In the genomic region with DNA sequence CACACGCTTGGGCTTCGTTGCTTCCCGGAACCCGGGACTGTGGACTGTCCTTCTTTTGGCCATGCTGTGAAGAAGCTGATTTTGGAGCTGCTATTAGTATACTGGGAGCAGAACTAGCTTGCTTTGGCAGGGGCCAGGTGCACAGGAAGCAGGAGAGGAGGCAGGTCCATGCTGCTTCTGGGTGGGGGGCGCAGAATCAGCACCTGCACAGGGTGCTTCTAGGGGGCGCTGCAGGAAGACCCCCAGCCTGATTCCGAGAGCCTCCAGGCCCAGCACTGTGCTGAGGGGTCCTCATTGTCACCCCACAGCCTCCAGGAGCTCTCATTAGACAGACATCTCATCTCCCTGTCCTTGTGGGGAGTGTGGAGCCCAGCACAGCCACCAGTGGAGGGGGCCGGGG, we compare ENCODE assay signal across 22 cellular contexts.
"Had no signal": no experiment of that assay in that cellular context is flagged by ENCODE, and none has a peak within 500 bp of the region (broad histone marks: within the 10 kb centered on the region; RNA-seq: fewer than 3 reads in every experiment).

No MANE protein-coding gene starts in this region.

- H3K9me3 ChIP-seq: left lung, tibial artery, uterus had no signal

- H3K27ac ChIP-seq: brain microvascular endothelial cell, left lung, tibial artery, uterus had no signal

- H3K36me3 ChIP-seq: brain microvascular endothelial cell, left lung, tibial artery, uterus had no signal

- DNase-seq: activated B cell treated with CpG ODN at 0.5 μM for 24 hours; activated CD4-positive, alpha-beta memory T cell treated with anti-CD3 and anti-CD28 coated beads, Interleukin-2, amount 10 ng/mL, durations not matched to agents 7 days and 5 days; activated CD4-positive, alpha-beta T cell treated with anti-CD3 and anti-CD28 coated beads for 4 hours; activated CD8-positive, alpha-beta memory T cell treated with anti-CD3 and anti-CD28 coated beads, Interleukin-2, amount 10 ng/mL, durations not matched to agents 7 days and 5 days; activated naive CD4-positive, alpha-beta T cell treated with anti-CD3 and anti-CD28 coated beads for 36 hours; activated T-cell treated with anti-CD3 and anti-CD28 coated beads, Interleukin-2, amount 50 U/mL, for 1 hour; aorta; cortex of kidney; left lung; mammary epithelial cell; naive thymus-derived CD4-positive, alpha-beta T cell; nucleus accumbens; retina; stimulated activated naive CD8-positive, alpha-beta T cell treated with anti-CD3 and anti-CD28 coated beads, Interleukin-15, Interleukin-2, amounts not matched to agents 100 U/mL and 50 U/mL, for 24 hours; substantia nigra; SW 1271; T-helper 2 cell; uterus had no signal

- H3K27ac Mint-ChIP-seq: activated B cell treated with CpG ODN at 0.5 μM for 24 hours; activated CD4-positive, alpha-beta memory T cell treated with anti-CD3 and anti-CD28 coated beads, Interleukin-2, amount 10 ng/mL, durations not matched to agents 7 days and 5 days; activated CD8-positive, alpha-beta memory T cell treated with anti-CD3 and anti-CD28 coated beads, Interleukin-2, amount 10 ng/mL, durations not matched to agents 7 days and 5 days; activated naive CD4-positive, alpha-beta T cell treated with anti-CD3 and anti-CD28 coated beads for 36 hours; activated T-helper 2 cell treated with anti-CD3 and anti-CD28 coated beads, Interferon-gamma antibody, Interleukin-2, Interleukin-4, amounts not matched to agents 10 μg/mL and 5 μg/mL and 100 μg/mL, durations not matched to agents 14 hours and 24 hours and 36 hours had no signal

- ATAC-seq: activated CD8-positive, alpha-beta memory T cell treated with anti-CD3 and anti-CD28 coated beads, Interleukin-2, amount 10 ng/mL, durations not matched to agents 7 days and 5 days; left lung; naive thymus-derived CD4-positive, alpha-beta T cell; stimulated activated naive CD8-positive, alpha-beta T cell treated with anti-CD3 and anti-CD28 coated beads, Interleukin-15, Interleukin-2, amounts not matched to agents 100 U/mL and 50 U/mL, for 24 hours had no signal

- H3K27me3 Mint-ChIP-seq: activated B cell treated with CpG ODN at 0.5 μM for 24 hours; activated CD4-positive, alpha-beta memory T cell treated with anti-CD3 and anti-CD28 coated beads, Interleukin-2, amount 10 ng/mL, durations not matched to agents 7 days and 5 days; activated CD8-positive, alpha-beta memory T cell treated with anti-CD3 and anti-CD28 coated beads, Interleukin-2, amount 10 ng/mL, durations not matched to agents 7 days and 5 days had no signal

- H3K4me3 Mint-ChIP-seq: activated B cell treated with CpG ODN at 0.5 μM for 24 hours; activated CD4-positive, alpha-beta memory T cell treated with anti-CD3 and anti-CD28 coated beads, Interleukin-2, amount 10 ng/mL, durations not matched to agents 7 days and 5 days; activated CD8-positive, alpha-beta memory T cell treated with anti-CD3 and anti-CD28 coated beads, Interleukin-2, amount 10 ng/mL, durations not matched to agents 7 days and 5 days; activated naive CD4-positive, alpha-beta T cell treated with anti-CD3 and anti-CD28 coated beads for 36 hours; naive thymus-derived CD4-positive, alpha-beta T cell had no signal

- H3K27me3 ChIP-seq: brain microvascular endothelial cell, tibial artery, uterus had no signal

- H3K36me3 Mint-ChIP-seq: activated CD8-positive, alpha-beta memory T cell treated with anti-CD3 and anti-CD28 coated beads, Interleukin-2, amount 10 ng/mL, durations not matched to agents 7 days and 5 days; naive thymus-derived CD4-positive, alpha-beta T cell had no signal

- FAIRE-seq: frontal cortex had no signal

- H3K4me1 Mint-ChIP-seq: activated B cell treated with CpG ODN at 0.5 μM for 24 hours; activated CD4-positive, alpha-beta memory T cell treated with anti-CD3 and anti-CD28 coated beads, Interleukin-2, amount 10 ng/mL, durations not matched to agents 7 days and 5 days; activated CD8-positive, alpha-beta memory T cell treated with anti-CD3 and anti-CD28 coated beads, Interleukin-2, amount 10 ng/mL, durations not matched to agents 7 days and 5 days had no signal

- H3K4me3 ChIP-seq: left lung, tibial artery, uterus had no signal

- H3K9me3 Mint-ChIP-seq: activated B cell treated with CpG ODN at 0.5 μM for 24 hours; activated CD4-positive, alpha-beta memory T cell treated with anti-CD3 and anti-CD28 coated beads, Interleukin-2, amount 10 ng/mL, durations not matched to agents 7 days and 5 days; activated naive CD4-positive, alpha-beta T cell treated with anti-CD3 and anti-CD28 coated beads for 36 hours had no signal

- H3K4me1 ChIP-seq: left lung, tibial artery, uterus had no signal
